16 cellular contexts compared by ENCODE assay signal in genomic region chr18:49886891-49887764, GRCh38.
DNase-seq lines count a peak whose midpoint lies in the region; ATAC-seq and TF ChIP-seq lines count a peak whose summit lies in the region.
"Had no signal": no experiment of that assay in that cellular context is flagged by ENCODE, and none has a peak within 500 bp of the region (broad histone marks: within the 10 kb centered on the region; RNA-seq: fewer than 3 reads in every experiment).

No MANE protein-coding gene starts in this region.

- in situ Hi-C loops in GM23248 (cut with MboI) = no loop called here

- no peaks in the 10 kb centered on the region for H3K9me3 ChIP-seq in GM23248 (ENCODE audit: low read depth)
- no peaks in the 10 kb centered on the region for H3K9me3 ChIP-seq in RWPE2 (ENCODE audit: severe bottlenecking)
- H3K9me3 ChIP-seq: A549, adrenal gland, suprapubic skin had no signal

- no peaks in the 10 kb centered on the region for H3K4me1 ChIP-seq in GM23248 (ENCODE audit: insufficient read depth)
- H3K4me1 ChIP-seq in RWPE2 (ENCODE audit: insufficient read depth, poor library complexity, severe bottlenecking) = peaks cover 4% of the 10 kb centered on the region
- H3K4me1 ChIP-seq in foreskin keratinocyte = peaks cover 3% of the 10 kb centered on the region
- H3K4me1 ChIP-seq: A549, adrenal gland, suprapubic skin had no signal

- POLR2A ChIA-PET in GM10248 (lab: Yijun Ruan, JAX) = no interaction called here

- H3K27ac ChIP-seq in GM23248 = no peak overlapping the region
- no peak overlapping the region for H3K27ac ChIP-seq in RWPE2 (ENCODE audit: poor library complexity, severe bottlenecking)
- no peak overlapping the region for H3K27ac ChIP-seq in foreskin keratinocyte
- H3K27ac ChIP-seq: A549, adrenal gland, suprapubic skin had no signal

- H3K36me3 ChIP-seq in GM23248 (ENCODE audit: low read depth) (no peaks in the 10 kb centered on the region), RWPE2 (ENCODE audit: low read depth) (no peaks in the 10 kb centered on the region)
- H3K36me3 ChIP-seq: adrenal gland, suprapubic skin had no signal

- H3K4me3 ChIP-seq in GM23248 (no peak overlapping the region), RWPE2 (ENCODE audit: severe bottlenecking) (no peak overlapping the region)
- H3K4me3 ChIP-seq: A549, adrenal gland, suprapubic skin had no signal

- no peak for TF ChIP-seq CTCF in RWPE2 (IDR thresholded peaks at IDR 0.05; ENCODE audit: poor library complexity, severe bottlenecking)
- TF ChIP-seq CTCF in foreskin keratinocyte (conservative IDR thresholded peaks at IDR 0.05) = peak; percentile 26
- TF ChIP-seq CTCF in GM10248 (IDR thresholded peaks at IDR 0.05; ENCODE audit: control extremely low read depth, extremely low read depth, low read depth, missing control alignments) = no peak

- CTCF ChIA-PET in GM10248 (lab: Yijun Ruan, JAX) = no interaction called here

- WGBS in GM23248 (ENCODE audit: low coverage in 1 of 2, low lambda C conversion rate in 2 of 2, missing lambda C conversion rate in 2 of 2), 2 experiments = 30 to 35% methylated on average over 10 of the region's 10 CpGs

- no peaks in the 10 kb centered on the region for H3K9me2 ChIP-seq in GM23248 (ENCODE audit: insufficient read depth)

- ATAC-seq in RWPE2 (ENCODE audit: low read depth) (peak; percentile 55), foreskin keratinocyte (peak; percentile 80), HG03045 (IDR thresholded peaks at IDR 0.05; ENCODE audit: unreplicated experiment) (no peak)

- peaks cover 9% of the 10 kb centered on the region; the same call in 1 of the 2 replicates for H3K27me3 ChIP-seq in GM23248 (replicated peaks; ENCODE audit: insufficient read depth)
- no peaks in the 10 kb centered on the region for H3K27me3 ChIP-seq in RWPE2 (ENCODE audit: insufficient read depth, poor library complexity, severe bottlenecking)
- no peaks in the 10 kb centered on the region for H3K27me3 ChIP-seq in foreskin keratinocyte
- H3K27me3 ChIP-seq: adrenal gland, suprapubic skin had no signal

- no peaks in the 10 kb centered on the region for H3K79me2 ChIP-seq in GM23248 (ENCODE audit: insufficient read depth)

- DNase-seq in NCI-H2029 (lab: John Stamatoyannopoulos, UW) (peak; percentile 39), NCI-H2029 treated with DMSO at 0.1 percent for 48 hours (lab: John Stamatoyannopoulos, UW) (no peak), GM23248 (peak; percentile 9), RWPE2 (ENCODE audit: low spot score) (no peak), foreskin keratinocyte (peak in 1 of 2 donors; percentile 54), GM10248 (ENCODE audit: extremely low spot score) (no peak)
- no peak for DNase-seq in stimulated activated naive CD4-positive, alpha-beta T cell (lab: John Stamatoyannopoulos, UW)
- DNase-seq: dermis blood vessel endothelial cell, foreskin melanocyte, immature natural killer cell, KBM-7, NCI-H1694 treated with DMSO at 0.1 percent for 48 hours had no signal

- no peak overlapping the region for H3K9ac ChIP-seq in GM23248

- no peaks in the 10 kb centered on the region for H3F3A ChIP-seq in GM23248 (ENCODE audit: insufficient read depth)

- H3K4me2 ChIP-seq in GM23248 (ENCODE audit: unreplicated experiment) = no peak overlapping the region
- H3K4me2 ChIP-seq: A549 had no signal

- no peak overlapping the region for H2AFZ ChIP-seq in GM23248

- no peaks in the 10 kb centered on the region for H4K20me1 ChIP-seq in GM23248 (ENCODE audit: insufficient read depth)

Comparison
In these comparisons a context has a peak if more than half of its experiments do, and no peak if none do; other contexts are left out.
1. DNase-seq: peak in NCI-H2029 (single experiment) and GM23248 (single experiment); none in NCI-H2029 treated with DMSO at 0.1 percent for 48 hours (single experiment), RWPE2 (single experiment), GM10248 (single experiment) and stimulated activated naive CD4-positive, alpha-beta T cell (0 of 6).